27 cellular contexts compared by ENCODE assay signal in the genomic region with DNA sequence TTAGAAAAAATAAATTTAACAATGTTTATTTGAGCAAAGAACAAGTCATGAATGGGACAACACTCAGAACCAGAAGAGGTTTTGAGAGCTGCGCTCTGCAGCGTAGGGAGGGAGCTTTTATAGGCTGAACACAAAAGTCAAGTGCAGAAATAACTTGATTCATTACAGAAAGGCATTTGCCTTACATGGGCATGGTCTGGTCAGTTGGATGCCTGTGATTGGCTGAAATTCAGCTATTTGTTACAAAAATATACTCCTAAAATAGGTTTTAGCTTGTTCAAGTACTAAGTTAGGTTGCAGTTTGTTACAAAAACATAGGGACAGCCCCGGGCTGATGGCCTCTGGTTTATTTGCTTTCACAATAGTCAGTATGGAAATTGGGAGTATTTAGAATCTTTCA.
"Had no signal": no experiment of that assay in that cellular context is flagged by ENCODE, and none has a peak within 500 bp of the region (broad histone marks: within the 10 kb centered on the region; RNA-seq: fewer than 3 reads in every experiment).

No MANE protein-coding gene starts in this region.

- H3K4me1 ChIP-seq: colonic mucosa, esophagus squamous epithelium had no signal

- H3K36me3 Mint-ChIP-seq: stimulated activated effector memory CD8-positive, alpha-beta T cell treated with anti-CD3 and anti-CD28 coated beads, Interleukin-12 subunit alpha, Interleukin-12 subunit beta, amount 100 ng/mL, for 72 hours had no signal

- H3K4me3 ChIP-seq: body of pancreas, colonic mucosa, esophagus squamous epithelium, lung, mucosa of descending colon, right lobe of liver, skin epidermis, upper lobe of left lung had no signal

- H3K27me3 ChIP-seq: body of pancreas, colonic mucosa, esophagus squamous epithelium, neutrophil, right lobe of liver, upper lobe of left lung had no signal

- H3K4me1 Mint-ChIP-seq: activated CD4-positive, alpha-beta memory T cell treated with anti-CD3 and anti-CD28 coated beads, Interleukin-2, amount 10 ng/mL, durations not matched to agents 7 days and 5 days; activated CD4-positive, alpha-beta T cell treated with anti-CD3 and anti-CD28 coated beads, Interleukin-2, amount 10 ng/mL, durations not matched to agents 7 days and 5 days; activated naive CD8-positive, alpha-beta T cell treated with anti-CD3 and anti-CD28 coated beads, Interleukin-2, amount 50 U/mL, for 24 hours; activated T-helper 17 cell treated with anti-CD3 and anti-CD28 coated beads, Interleukin-2, amount 50 U/mL, for 72 hours; stimulated activated effector memory CD8-positive, alpha-beta T cell treated with anti-CD3 and anti-CD28 coated beads, Interleukin-12 subunit alpha, Interleukin-12 subunit beta, amount 100 ng/mL, for 72 hours had no signal

- H3K27me3 Mint-ChIP-seq: activated CD4-positive, alpha-beta memory T cell treated with anti-CD3 and anti-CD28 coated beads, Interleukin-2, amount 10 ng/mL, durations not matched to agents 7 days and 5 days; activated CD4-positive, alpha-beta T cell treated with anti-CD3 and anti-CD28 coated beads, Interleukin-2, amount 10 ng/mL, durations not matched to agents 7 days and 5 days; stimulated activated naive CD8-positive, alpha-beta T cell treated with anti-CD3 and anti-CD28 coated beads, Interleukin-15, Interleukin-2, amounts not matched to agents 100 ng/mL and 50 ng/mL, for 24 hours had no signal

- H3K27ac ChIP-seq: colonic mucosa, esophagus squamous epithelium, neutrophil, right lobe of liver, skin epidermis, upper lobe of left lung had no signal

- ATAC-seq: activated naive CD8-positive, alpha-beta T cell treated with anti-CD3 and anti-CD28 coated beads, Interleukin-2, amount 50 U/mL, for 24 hours; activated T-cell treated with anti-CD3 and anti-CD28 coated beads, Interleukin-2, amount 50 U/mL, for 4 hours; activated T-helper 17 cell treated with anti-CD3 and anti-CD28 coated beads, Interleukin-2, amount 50 U/mL, for 72 hours; mucosa of descending colon; stimulated activated effector memory CD8-positive, alpha-beta T cell treated with anti-CD3 and anti-CD28 coated beads, Interleukin-12 subunit alpha, Interleukin-12 subunit beta, amount 100 ng/mL, for 72 hours had no signal

- DNase-seq: activated CD4-positive, alpha-beta memory T cell treated with anti-CD3 and anti-CD28 coated beads, Interleukin-2, amount 10 ng/mL, durations not matched to agents 7 days and 5 days; activated CD4-positive, alpha-beta T cell treated with anti-CD3 and anti-CD28 coated beads for 1 hour; activated CD4-positive, alpha-beta T cell treated with anti-CD3 and anti-CD28 coated beads, Interleukin-2, amount 10 ng/mL, durations not matched to agents 7 days and 5 days; activated CD8-positive, alpha-beta memory T cell treated with anti-CD3 and anti-CD28 coated beads, Interleukin-2, amount 50 U/mL, for 48 hours; activated gamma-delta T cell treated with Interleukin-2 at 50 U/mL for 16 hours; activated naive CD4-positive, alpha-beta T cell treated with anti-CD3 and anti-CD28 coated beads, Interleukin-2, amount 50 U/mL, for 16 hours; activated naive CD8-positive, alpha-beta T cell treated with anti-CD3 and anti-CD28 coated beads, Interleukin-2, amount 50 U/mL, for 24 hours; activated T-cell treated with anti-CD3 and anti-CD28 coated beads, Interleukin-2, amount 50 U/mL, for 4 hours; amygdala; body of pancreas; colonic mucosa; esophagus squamous epithelium; foreskin melanocyte; kidney glomerular epithelial cell; mucosa of descending colon; right lobe of liver; stimulated activated CD4-positive, alpha-beta T cell treated with anti-CD3 and anti-CD28 coated beads, Interleukin-12 subunit alpha, Interleukin-12 subunit beta, amount 100 ng/mL, for 4 hours; stimulated activated CD4-positive, alpha-beta T cell treated with anti-CD3 and anti-CD28 coated beads, Interleukin-4, amount 100 ng/mL, for 1 hour; T-helper 2 cell; upper lobe of left lung had no signal

- H3K4me3 Mint-ChIP-seq: activated CD4-positive, alpha-beta memory T cell treated with anti-CD3 and anti-CD28 coated beads, Interleukin-2, amount 10 ng/mL, durations not matched to agents 7 days and 5 days; activated CD4-positive, alpha-beta T cell treated with anti-CD3 and anti-CD28 coated beads, Interleukin-2, amount 10 ng/mL, durations not matched to agents 7 days and 5 days; activated naive CD8-positive, alpha-beta T cell treated with anti-CD3 and anti-CD28 coated beads, Interleukin-2, amount 50 U/mL, for 24 hours; activated T-cell treated with anti-CD3 and anti-CD28 coated beads, Interleukin-2, amount 50 U/mL, for 4 hours; activated T-helper 17 cell treated with anti-CD3 and anti-CD28 coated beads, Interleukin-2, amount 50 U/mL, for 72 hours; nephron; stimulated activated effector memory CD8-positive, alpha-beta T cell treated with anti-CD3 and anti-CD28 coated beads, Interleukin-12 subunit alpha, Interleukin-12 subunit beta, amount 100 ng/mL, for 72 hours; stimulated activated naive CD8-positive, alpha-beta T cell treated with anti-CD3 and anti-CD28 coated beads, Interleukin-15, Interleukin-2, amounts not matched to agents 100 ng/mL and 50 ng/mL, for 24 hours had no signal

- H3K9me3 ChIP-seq: body of pancreas, colonic mucosa, neutrophil, right lobe of liver had no signal

- H3K27ac Mint-ChIP-seq: activated CD4-positive, alpha-beta memory T cell treated with anti-CD3 and anti-CD28 coated beads, Interleukin-2, amount 10 ng/mL, durations not matched to agents 7 days and 5 days; activated CD4-positive, alpha-beta T cell treated with anti-CD3 and anti-CD28 coated beads, Interleukin-2, amount 10 ng/mL, durations not matched to agents 7 days and 5 days; activated naive CD8-positive, alpha-beta T cell treated with anti-CD3 and anti-CD28 coated beads, Interleukin-2, amount 50 U/mL, for 24 hours; activated T-helper 17 cell treated with anti-CD3 and anti-CD28 coated beads, Interleukin-2, amount 50 U/mL, for 72 hours; stimulated activated effector memory CD8-positive, alpha-beta T cell treated with anti-CD3 and anti-CD28 coated beads, Interleukin-12 subunit alpha, Interleukin-12 subunit beta, amount 100 ng/mL, for 72 hours; stimulated activated naive CD8-positive, alpha-beta T cell treated with anti-CD3 and anti-CD28 coated beads, Interleukin-15, Interleukin-2, amounts not matched to agents 100 ng/mL and 50 ng/mL, for 24 hours had no signal

- H3K36me3 ChIP-seq: colonic mucosa, esophagus squamous epithelium, neutrophil, right lobe of liver, upper lobe of left lung had no signal
